8 cellular contexts compared by ENCODE assay signal in the genomic region with DNA sequence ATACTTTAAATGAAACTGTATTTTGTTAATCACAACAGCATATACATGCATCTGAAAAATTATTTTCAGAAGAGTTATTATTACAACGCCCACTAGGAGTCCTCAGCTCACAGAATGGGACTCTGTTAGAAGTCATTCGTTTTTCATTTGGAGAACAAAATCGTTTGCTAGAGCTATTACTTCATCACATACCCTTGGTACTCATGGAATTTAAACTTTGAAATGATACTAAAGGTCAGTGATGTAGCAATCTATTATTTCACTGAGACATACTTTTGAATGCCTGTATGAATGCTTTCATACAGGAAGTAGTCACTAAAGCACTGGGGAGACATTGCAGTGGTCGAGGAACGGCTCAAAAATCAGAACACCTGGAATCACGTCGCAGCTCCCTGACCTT.
DNase-seq lines count a peak whose midpoint lies in the region; TF ChIP-seq lines count a peak whose summit lies in the region.

No MANE protein-coding gene starts in this region.

- peaks cover 77% of the 10 kb centered on the region for H3F3A ChIP-seq in DOHH2 (ENCODE audit: control insufficient read depth, insufficient read depth)

- TF ChIP-seq CTCF in DOHH2 (IDR thresholded peaks at IDR 0.05; ENCODE audit: low read depth, low read length, poor library complexity, severe bottlenecking) (peak; percentile 74), OCI-LY3 (IDR thresholded peaks at IDR 0.05; ENCODE audit: low read depth, low read length) (peak; percentile 72), epithelial cell of proximal tubule (conservative IDR thresholded peaks at IDR 0.05; ENCODE audit: low read depth, low read length) (peak; percentile 58), osteoblast (IDR thresholded peaks at IDR 0.05; ENCODE audit: extremely low read depth, low read depth, low read length) (peak; percentile 66)

- H4K20me1 ChIP-seq in DOHH2 (ENCODE audit: control insufficient read depth, insufficient read depth, low read depth, low read length) = no peaks in the 10 kb centered on the region
- H4K20me1 ChIP-seq in OCI-LY3 (ENCODE audit: insufficient read depth, low read length) = no peaks in the 10 kb centered on the region
- peaks cover 2% of the 10 kb centered on the region for H4K20me1 ChIP-seq in osteoblast (ENCODE audit: insufficient read depth, low read length)

- peaks cover 36% of the 10 kb centered on the region for H3K36me3 ChIP-seq in DOHH2 (ENCODE audit: control insufficient read depth, low read length)
- H3K36me3 ChIP-seq in OCI-LY3 (replicated peaks; ENCODE audit: low read depth, low read length) = peaks cover 19% of the 10 kb centered on the region
- peaks cover 36% of the 10 kb centered on the region for H3K36me3 ChIP-seq in osteoblast (ENCODE audit: insufficient read depth, low read length)

- H3K9me2 ChIP-seq in DOHH2 (replicated peaks; ENCODE audit: control insufficient read depth, low read length) = no peaks in the 10 kb centered on the region

- H3K27me3 ChIP-seq in DOHH2 (ENCODE audit: control insufficient read depth, low read length) (no peaks in the 10 kb centered on the region), OCI-LY3 (ENCODE audit: low read depth, low read length) (no peaks in the 10 kb centered on the region), osteoblast (ENCODE audit: insufficient read depth, low read length) (no peaks in the 10 kb centered on the region)

- peaks cover 25% of the 10 kb centered on the region for H3K4me1 ChIP-seq in DOHH2 (ENCODE audit: control insufficient read depth, low read length)
- peaks cover 4% of the 10 kb centered on the region for H3K4me1 ChIP-seq in OCI-LY3 (ENCODE audit: low read length)
- no peaks in the 10 kb centered on the region for H3K4me1 ChIP-seq in osteoblast (ENCODE audit: insufficient read depth, low read length)

- H3K4me3 ChIP-seq in DOHH2 (ENCODE audit: low read length) (no peak overlapping the region), OCI-LY3 (ENCODE audit: low read length) (no peak overlapping the region), epithelial cell of proximal tubule (ENCODE audit: low read depth, low read length) (no peak overlapping the region), osteoblast (ENCODE audit: insufficient read depth, low read length) (no peak overlapping the region)

- H3K79me2 ChIP-seq in DOHH2 (ENCODE audit: control insufficient read depth, low read length) = no peaks in the 10 kb centered on the region
- H3K79me2 ChIP-seq in OCI-LY3 (ENCODE audit: low read length) = no peaks in the 10 kb centered on the region
- peaks cover 3% of the 10 kb centered on the region for H3K79me2 ChIP-seq in osteoblast (ENCODE audit: insufficient read depth, low read length)

- H3K27ac ChIP-seq in DOHH2 (ENCODE audit: low read depth, low read length) (no peak overlapping the region), OCI-LY3 (ENCODE audit: low read length) (no peak overlapping the region), osteoblast (ENCODE audit: low read depth, low read length) (no peak overlapping the region)

- no peak overlapping the region for H3K9ac ChIP-seq in OCI-LY3 (ENCODE audit: low read length)

- no peak overlapping the region for H3K4me2 ChIP-seq in DOHH2 (ENCODE audit: low read length)
- H3K4me2 ChIP-seq in OCI-LY3 (ENCODE audit: low read length) = no peak overlapping the region
- no peak overlapping the region for H3K4me2 ChIP-seq in osteoblast (ENCODE audit: insufficient read depth, low read length)

- DNase-seq in HCEC 1CT = peak; percentile 81
- no peak for DNase-seq in epithelial cell of proximal tubule (ENCODE audit: low read depth)
- DNase-seq in osteoblast (ENCODE audit: insufficient read length, low spot score, missing footprints) = peak; percentile 52
- DNase-seq in globus pallidus (ENCODE audit: low spot score) = no peak
- DNase-seq in activated naive CD4-positive, alpha-beta T cell treated with anti-CD3 and anti-CD28 coated beads, Interleukin-2, amount 50 U/mL, for 16 hours = no peak
- DNase-seq in activated CD4-positive, alpha-beta T cell treated with anti-CD3 and anti-CD28 coated beads, Interleukin-2, amount 50 U/mL, for 4 hours = no peak

- H2AFZ ChIP-seq in OCI-LY3 (ENCODE audit: low read depth, low read length) = no peak overlapping the region
- H2AFZ ChIP-seq in osteoblast (ENCODE audit: low read length) = no peak overlapping the region

- no peaks in the 10 kb centered on the region for H3K9me3 ChIP-seq in DOHH2 (ENCODE audit: control insufficient read depth, insufficient read depth, low read length)
- H3K9me3 ChIP-seq in OCI-LY3 (ENCODE audit: insufficient read depth, low read length) = no peaks in the 10 kb centered on the region
- no peaks in the 10 kb centered on the region for H3K9me3 ChIP-seq in osteoblast (ENCODE audit: low read depth, low read length)

Comparison
In these comparisons a context has a peak if more than half of its experiments do, and no peak if none do; other contexts are left out.
1. DNase-seq: peak in HCEC 1CT (single experiment) and osteoblast (single experiment); none in epithelial cell of proximal tubule (single experiment), globus pallidus (single experiment), activated naive CD4-positive, alpha-beta T cell treated with anti-CD3 and anti-CD28 coated beads, Interleukin-2, amount 50 U/mL, for 16 hours (single experiment) and activated CD4-positive, alpha-beta T cell treated with anti-CD3 and anti-CD28 coated beads, Interleukin-2, amount 50 U/mL, for 4 hours (0 of 2).
2. Peak in every context shown above with its lines, with median percentiles within 50 percentile points of each other: CTCF ChIP-seq.